ENCODE assay signal across 11 cellular contexts in the genomic region with DNA sequence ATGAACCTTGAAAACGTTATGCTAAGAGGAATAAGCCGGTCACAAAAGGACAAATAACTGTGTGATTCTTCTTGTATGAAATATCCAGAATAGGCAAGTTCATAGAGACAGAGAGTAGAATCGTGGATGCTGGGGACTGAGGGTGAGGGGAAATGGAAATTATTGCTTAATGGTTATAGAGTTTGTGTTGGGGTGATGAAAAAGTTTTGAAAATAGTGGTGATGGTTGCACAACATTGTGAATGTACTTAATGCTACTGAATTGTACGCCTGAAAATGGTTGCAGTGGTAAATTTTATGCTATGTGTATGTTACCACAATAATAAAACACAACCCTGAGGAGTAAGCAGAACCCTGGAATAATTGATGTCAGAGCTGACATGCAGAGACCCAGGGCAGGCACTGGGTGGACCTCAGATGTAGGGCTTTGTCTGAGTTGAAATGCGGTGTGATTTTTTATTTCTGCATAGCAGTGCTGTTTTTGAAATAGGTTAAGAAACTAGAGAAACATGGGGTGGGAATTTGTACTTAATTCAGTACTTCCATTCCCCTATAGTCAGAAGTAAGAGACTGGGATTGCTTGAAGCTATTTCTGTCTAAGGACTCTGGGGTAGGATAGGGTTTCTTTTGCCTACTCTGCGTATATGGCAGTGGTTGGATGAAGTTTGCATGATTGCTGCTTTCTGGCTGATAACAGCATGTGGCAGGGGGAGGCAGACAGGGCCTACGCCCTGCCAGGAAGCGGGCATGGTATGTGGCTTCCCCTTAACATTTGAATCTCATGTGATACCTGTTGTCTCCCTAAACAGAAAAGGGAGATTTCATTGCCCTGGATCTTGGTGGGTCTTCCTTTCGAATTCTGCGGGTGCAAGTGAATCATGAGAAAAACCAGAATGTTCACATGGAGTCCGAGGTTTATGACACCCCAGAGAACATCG. TPM values are rescaled to one million over a fixed set of nuclear protein-coding genes. Genes with fewer than 3 reads are reported as not detected.
DNase-seq lines count a peak whose midpoint lies in the region; ATAC-seq, FAIRE-seq and TF ChIP-seq lines count a peak whose summit lies in the region.
"Had no signal": no experiment of that assay in that cellular context is flagged by ENCODE, and none has a peak within 500 bp of the region (broad histone marks: within the 10 kb centered on the region; RNA-seq: fewer than 3 reads in every experiment).

No MANE protein-coding gene starts in this region.

- CTCF ChIA-PET in PC-9 (lab: Charles Lee): no interaction called here
- CTCF ChIA-PET in K562 (lab: Yijun Ruan, JAX; ENCODE audit: low intra/inter-chr PET ratio): no interaction called here

- H3K36me3 ChIP-seq in PC-9 (ENCODE audit: low read depth) (peaks cover 5% of the 10 kb centered on the region; the same call in 1 of the 2 replicates), K562 (ENCODE audit: control insufficient read depth, insufficient read depth, low read length) (peaks cover 92% of the 10 kb centered on the region), prostate gland (no peaks in the 10 kb centered on the region)

- no peaks in the 10 kb centered on the region for H3K9me1 ChIP-seq in K562 (ENCODE audit: control insufficient read depth, insufficient read depth, low read length)

- BruUV-seq in PC-9 (replicated peaks; lab: Mats Ljungman, UMichigan): no TSS peak
- BruUV-seq in K562 (replicated peaks; lab: Mats Ljungman, UMichigan): no TSS peak

- H4K20me1 ChIP-seq in PC-9 (ENCODE audit: insufficient read depth): no peaks in the 10 kb centered on the region
- peaks cover 9% of the 10 kb centered on the region; the same call in 1 of the 2 replicates for H4K20me1 ChIP-seq in K562 (replicated peaks; ENCODE audit: control insufficient read depth, insufficient read depth, low read length)

- H3K27me3 ChIP-seq in PC-9 (ENCODE audit: insufficient read depth, low read depth): no peaks in the 10 kb centered on the region
- no peaks in the 10 kb centered on the region for H3K27me3 ChIP-seq in K562 (ENCODE audit: control insufficient read depth in 2 of 2, insufficient read depth in 2 of 2, low read length in 2 of 2)
- H3K27me3 ChIP-seq in prostate gland (replicated peaks; ENCODE audit: insufficient read depth): no peaks in the 10 kb centered on the region

- H3K4me2 ChIP-seq in PC-9 (peak overlapping the region; percentile 73; the same call in 1 of the 2 replicates), K562 (ENCODE audit: insufficient read depth, low read length) (no peak overlapping the region)

- POLR2A ChIA-PET in PC-9 (lab: Charles Lee; ENCODE audit: unreplicated experiment) (no interaction called here), K562 (lab: Yijun Ruan, JAX) (interaction anchor here (0.7 kb wide), 1 partner anchor 74 kb away, joined by 3 read pairs; no protein-coding TSS in a partner anchor)

- no peak for TF ChIP-seq EP300 in K562 (IDR thresholded peaks at IDR 0.05; ENCODE audit: low read length)

- no peak for TF ChIP-seq POLR2A in K562 (conservative IDR thresholded peaks at IDR 0.05)
- TF ChIP-seq POLR2A in prostate gland (IDR thresholded peaks at IDR 0.05): no peak

- peaks cover 50% of the 10 kb centered on the region for H3F3A ChIP-seq in PC-9 (ENCODE audit: insufficient read depth, low read depth)

- WGBS in K562 (ENCODE audit: insufficient coverage, low coverage, missing lambda C conversion rate): 91% methylated on average over 12 of the region's 12 CpGs
- 78% methylated on average over 12 of the region's 12 CpGs for WGBS in prostate gland

- in situ Hi-C loops in K562 (cut with MboI): no loop called here

- no peak for TF ChIP-seq RAD21 in K562 (CRISPR knock-in tag; conservative IDR thresholded peaks at IDR 0.05 in 1 of 2, IDR thresholded peaks at IDR 0.05 in 1 of 2)

- TF ChIP-seq CTCF in PC-9 (conservative IDR thresholded peaks at IDR 0.05) (no peak), K562 (IDR thresholded peaks at IDR 0.05 in 2 of 3, conservative IDR thresholded peaks at IDR 0.05 in 1 of 3; ENCODE audit: insufficient read depth in 2 of 3, low read depth in 1 of 3, low read length in 3 of 3) (no peak), prostate gland (IDR thresholded peaks at IDR 0.05) (no peak)

- no peak for FAIRE-seq in K562 (lab: Jason Lieb, UNC)
- FAIRE-seq in GM19239 (lab: Jason Lieb, UNC): no peak

- no peaks in the 10 kb centered on the region for H3K9me3 ChIP-seq in PC-9 (ENCODE audit: insufficient read depth, low read depth)
- no peaks in the 10 kb centered on the region for H3K9me3 ChIP-seq in K562 (replicated peaks; ENCODE audit: control insufficient read depth, insufficient read depth, low read depth, low read length)
- no peaks in the 10 kb centered on the region for H3K9me3 ChIP-seq in prostate gland

- H3K79me2 ChIP-seq in PC-9 (ENCODE audit: low read depth) (peaks cover 58% of the 10 kb centered on the region), K562 (ENCODE audit: control insufficient read depth, insufficient read depth, low read length) (peaks cover 84% of the 10 kb centered on the region)

- H3K27ac ChIP-seq in PC-9 (no peak overlapping the region), K562 (ENCODE audit: extremely low read depth, low read depth, low read length) (no peak overlapping the region), prostate gland (peak overlapping the region; percentile 77 to 86)

- no peaks in the 10 kb centered on the region for H3K9me2 ChIP-seq in PC-9 (ENCODE audit: insufficient read depth)

- peak; percentile 56 for DNase-seq in GF-D8 (lab: John Stamatoyannopoulos, UW)
- DNase-seq in PC-9: no peak
- DNase-seq in K562 (ENCODE audit: extremely low read depth in 1 of 4, low spot score in 3 of 4): no peak
- no peak for DNase-seq in prostate gland (ENCODE audit: low spot score)
- no peak for DNase-seq in NCI-H2171 treated with DMSO at 0.1 percent for 48 hours (lab: John Stamatoyannopoulos, UW)
- DNase-seq in GM19239 (ENCODE audit: insufficient read length, low spot score): no peak
- DNase-seq: stimulated activated CD4-positive, alpha-beta T cell treated with anti-CD3 and anti-CD28 coated beads, Interleukin-4, amount 100 ng/mL, for 4 hours had no signal

- H3K4me3 ChIP-seq in PC-9 (no peak overlapping the region), K562 (no peak overlapping the region), prostate gland (no peak overlapping the region)

- peaks cover 50% of the 10 kb centered on the region for H3K4me1 ChIP-seq in PC-9 (replicated peaks; ENCODE audit: insufficient read depth)
- H3K4me1 ChIP-seq in K562 (replicated peaks in 1 of 2; ENCODE audit: control insufficient read depth in 2 of 2, insufficient read depth in 2 of 2, low read length in 2 of 2): peaks cover 0 to 4% of the 10 kb centered on the region in 2 experiments; a peak in 2 of 5 replicates
- H3K4me1 ChIP-seq in prostate gland (replicated peaks): peaks cover 19% of the 10 kb centered on the region

- H3K9ac ChIP-seq in K562 (ENCODE audit: insufficient read depth in 1 of 2, low read depth in 2 of 2, low read length in 2 of 2): no peak overlapping the region

- intact Hi-C loops in PC-9 (cut with micrococcal nuclease; ENCODE audit: unreplicated experiment) (loop anchor here (1.0 kb wide), 2 partner anchors 10 to 26 kb away; no protein-coding TSS in a partner anchor), K562 (cut with micrococcal nuclease) (no loop called here), prostate gland (cut with DNase I) (loop anchor here (5.0 kb wide), 1 partner anchor 42 kb away; no protein-coding TSS in a partner anchor)

- ATAC-seq in K562 (no peak), HG03196 (IDR thresholded peaks at IDR 0.05; ENCODE audit: unreplicated experiment) (no peak), HG03175 (IDR thresholded peaks at IDR 0.05; ENCODE audit: unreplicated experiment) (no peak)

- H2AFZ ChIP-seq in PC-9 (no peak overlapping the region), K562 (ENCODE audit: low read depth, low read length) (no peak overlapping the region)

TF ChIP-seq in K562, 482 proteins besides CTCF, POLR2A, EP300 and RAD21:
- no peak for TF ChIP-seq CEBPG (CRISPR knock-in tag; IDR thresholded peaks at IDR 0.05)
- TF ChIP-seq CEBPG (tag; conservative IDR thresholded peaks at IDR 0.05 in 1 of 2, IDR thresholded peaks at IDR 0.05 in 1 of 2): peak; percentile 59 to 61; a peak in 3 of 4 replicates
- TF ChIP-seq CEBPB (tag; IDR thresholded peaks at IDR 0.05): peak; percentile 58
- no peak for TF ChIP-seq HNRNPL (IDR thresholded peaks at IDR 0.05; ENCODE audit: low read depth, low read length)
- TF ChIP-seq, protein P1, sequence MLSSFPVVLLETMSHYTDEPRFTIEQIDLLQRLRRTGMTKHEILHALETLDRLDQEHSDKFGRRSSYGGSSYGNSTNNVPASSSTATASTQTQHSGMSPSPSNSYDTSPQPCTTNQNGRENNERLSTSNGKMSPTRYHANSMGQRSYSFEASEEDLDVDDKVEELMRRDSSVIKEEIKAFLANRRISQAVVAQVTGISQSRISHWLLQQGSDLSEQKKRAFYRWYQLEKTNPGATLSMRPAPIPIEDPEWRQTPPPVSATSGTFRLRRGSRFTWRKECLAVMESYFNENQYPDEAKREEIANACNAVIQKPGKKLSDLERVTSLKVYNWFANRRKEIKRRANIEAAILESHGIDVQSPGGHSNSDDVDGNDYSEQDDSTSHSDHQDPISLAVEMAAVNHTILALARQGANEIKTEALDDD (IDR thresholded peaks at IDR 0.05): no peak
TF ChIP-seq in K562: peak in this region for 2.

RNA-seq across cellular contexts. Expression of a gene that starts 57.4 kb away (rescaled TPM):
- total RNA-seq in PC-9 (2021) (0.23 TPM in 1 of 2 replicates, not detected in the other), K562 (2014; rRNA removed) (not detected in 2 replicates), K562 (2014; rRNA removed; fragmentation: Illumina TruSeq; extraction: Trizol) (not detected in 2 replicates), K562 (2015; rRNA removed; fragmentation: Illumina TruSeq; extraction: Trizol) (not detected in 2 replicates), K562 (2021) (not detected in 2 replicates), prostate gland (1 to 10 TPM in 1 of 2 donors, under 1 TPM in 1; 0.77 to 2.4 TPM)
- total RNA-seq in K562 (2011; cell fraction: chromatin; rRNA removed; ENCODE audit: low replicate concordance): not detected in 2 replicates
- not detected in 2 replicates for total RNA-seq in K562 (2011; cell fraction: nucleolus; rRNA removed)
- not detected in 2 replicates for total RNA-seq in K562 (2011; cell fraction: nucleoplasm; rRNA removed)
- polyA plus RNA-seq in K562 (2011; rRNA removed) (not detected in 2 replicates), K562 (2014; fragmentation: Illumina TruSeq; extraction: Trizol) (not detected in 2 replicates), K562 (2014; fragmentation: Nextera tagmentation; extraction: Ambion mirVana) (not detected), K562 (2014; rRNA removed) (not detected in 2 replicates)
- not detected in 2 replicates for polyA plus RNA-seq in K562 (2011; cell fraction: cytosol; rRNA removed)
- not detected in 2 replicates for polyA plus RNA-seq in K562 (2011; cell fraction: nucleus; rRNA removed)
- polyA plus RNA-seq in K562 (2012): 0.20 and 0.22 TPM in 2 replicates
- not detected in 2 replicates for polyA minus RNA-seq in K562 (2011; rRNA and poly(A)+ RNA removed)
- not detected in 2 replicates for polyA minus RNA-seq in K562 (2011; cell fraction: cytosol; rRNA and poly(A)+ RNA removed)
- polyA minus RNA-seq in K562 (2011; cell fraction: nucleus; rRNA and poly(A)+ RNA removed): not detected in 2 replicates
- total RNA-seq: H4; T-helper 1 cell treated with Interleukin-12 subunit alpha and Interleukin-12 subunit beta and Interleukin-4 antibody, amounts not matched to agents 30 ng/mL and 1 ng/mL, for 36 hours had no signal

Comparison
In these comparisons a context has a peak if more than half of its experiments do, and no peak if none do; other contexts are left out.
1. H3K27ac ChIP-seq: peak in prostate gland (2 of 2); none in PC-9 (single experiment) and K562 (single experiment).